8 cellular contexts compared by ENCODE assay signal in the genomic region with DNA sequence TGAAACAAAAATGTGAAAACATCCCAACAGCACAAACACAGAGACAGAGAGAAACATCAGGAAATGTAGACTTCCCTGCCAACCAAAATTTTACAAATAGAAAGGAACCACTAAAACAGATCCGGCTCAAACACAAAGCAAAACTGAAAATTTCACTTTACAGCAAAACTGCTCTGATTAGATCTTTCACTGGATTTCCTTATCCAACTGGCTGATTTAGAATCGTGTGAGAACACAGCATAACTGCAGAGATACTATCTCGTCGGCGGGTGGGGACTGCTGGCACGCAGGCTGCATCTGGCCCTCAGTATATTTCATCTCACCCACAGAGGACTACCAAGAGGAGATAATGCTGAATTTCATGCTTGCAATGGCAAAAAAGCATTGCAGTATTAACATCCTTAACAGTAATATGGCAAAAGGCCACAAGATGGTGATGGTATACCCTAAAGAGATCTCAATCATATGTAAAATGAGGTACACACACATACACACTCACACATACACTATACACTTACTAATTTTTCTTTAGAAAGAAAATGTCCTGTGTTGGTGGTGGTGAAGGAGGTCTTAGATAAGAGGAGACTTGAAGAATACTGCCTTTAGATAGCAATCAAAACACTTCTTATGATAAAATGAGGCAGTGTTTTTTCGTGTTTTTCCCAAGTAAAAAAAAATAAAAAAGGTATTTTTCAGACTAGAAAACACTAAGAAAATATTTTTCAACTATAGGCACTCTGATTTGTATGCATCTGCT. TPM values are rescaled to one million over a fixed set of nuclear protein-coding genes. Genes with fewer than 3 reads are reported as not detected.
DNase-seq lines count a peak whose midpoint lies in the region; FAIRE-seq and TF ChIP-seq lines count a peak whose summit lies in the region.

No MANE protein-coding gene starts in this region.

- H3K9me3 ChIP-seq in SK-N-SH = no peaks in the 10 kb centered on the region

- no peaks in the 10 kb centered on the region for H3K27me3 ChIP-seq in SK-N-SH (ENCODE audit: insufficient read depth)

- DNase-seq in NCI-H1105 treated with DMSO at 0.1 percent for 48 hours (lab: John Stamatoyannopoulos, UW) = peak; percentile 4
- DNase-seq in NCI-H1105 (lab: John Stamatoyannopoulos, UW) = no peak
- DNase-seq in H54 (ENCODE audit: insufficient read length, low spot score) = peak; percentile 6
- peak; percentile 88 to 95 for DNase-seq in Kasumi-1 (lab: John Stamatoyannopoulos, UW)
- DNase-seq in SK-N-SH = peak; percentile 75
- DNase-seq in astrocyte of the spinal cord (ENCODE audit: low read depth, low spot score) = peak; percentile 80
- DNase-seq in iPS-NIHi11 (ENCODE audit: low spot score) = peak; percentile 23
- DNase-seq in stimulated activated CD4-positive, alpha-beta T cell treated with anti-CD3 and anti-CD28 coated beads, Interleukin-15, amount 100 ng/mL, for 24 hours = peak; percentile 73

- H3K4me3 ChIP-seq in SK-N-SH (ENCODE audit: low read depth in 2 of 2, low read length in 1 of 2) (peak overlapping the region; percentile 22 to 58; a peak in 3 of 4 replicates), astrocyte of the spinal cord (ENCODE audit: low read depth, low read length) (no peak overlapping the region)

- H4K20me1 ChIP-seq in SK-N-SH (ENCODE audit: insufficient read depth) = no peaks in the 10 kb centered on the region

- CTCF ChIA-PET in SK-N-SH (lab: Yijun Ruan, JAX) = interaction anchor here (1.0 to 1.7 kb wide), 4 partner anchors 10 to 232 kb away, joined by 3 to 9 read pairs (median 4); a partner anchor contains a TSS

- TF ChIP-seq CTCF in SK-N-SH (IDR thresholded peaks at IDR 0.05) = peak; percentile 75
- TF ChIP-seq CTCF in astrocyte of the spinal cord (IDR thresholded peaks at IDR 0.05; ENCODE audit: low read depth, low read length) = peak; percentile 51

- peaks cover 0 to 3% of the 10 kb centered on the region in 2 experiments; a peak in 2 of 4 replicates for H3K4me1 ChIP-seq in SK-N-SH (ENCODE audit: control insufficient read depth in 1 of 2, insufficient read depth in 2 of 2, low read depth in 1 of 2, low read length in 1 of 2)

- peak overlapping the region; percentile 74 for H3K4me2 ChIP-seq in SK-N-SH

- TF ChIP-seq POLR2A in H54 (IDR thresholded peaks at IDR 0.05; ENCODE audit: low read depth, low read length) = no peak

- peak; percentile 86 for TF ChIP-seq RAD21 in SK-N-SH (IDR thresholded peaks at IDR 0.05; ENCODE audit: low read length)

- peak overlapping the region; percentile 86 to 97 for H3K27ac ChIP-seq in SK-N-SH (ENCODE audit: low read depth in 2 of 2, low read length in 1 of 2)

- TF ChIP-seq EP300 in SK-N-SH (IDR thresholded peaks at IDR 0.05; ENCODE audit: borderline replicate concordance in 1 of 2, low read depth in 1 of 2, low read length in 1 of 2) = peak; percentile 13 to 58; a peak in 3 of 4 replicates

- in situ Hi-C loops in astrocyte of the spinal cord (cut with HindIII; ENCODE audit: low sequenced_read_pairs) = no loop called here

- FAIRE-seq in H54 (lab: Jason Lieb, UNC) = peak; percentile 23

- peaks cover 29% of the 10 kb centered on the region for H3F3A ChIP-seq in SK-N-SH (replicated peaks; ENCODE audit: insufficient read depth)

- peak overlapping the region; percentile 73 for H2AFZ ChIP-seq in SK-N-SH (ENCODE audit: low read depth)

- no peaks in the 10 kb centered on the region for H3K79me2 ChIP-seq in SK-N-SH (ENCODE audit: insufficient read depth)

- peak overlapping the region; percentile 80 for H3K9ac ChIP-seq in SK-N-SH

- H3K9me2 ChIP-seq in SK-N-SH = no peaks in the 10 kb centered on the region

- no peaks in the 10 kb centered on the region for H3K36me3 ChIP-seq in SK-N-SH (replicated peaks in 1 of 2; ENCODE audit: control insufficient read depth in 1 of 2, insufficient read depth in 2 of 2, low read length in 1 of 2)

- 10% methylated on average over 7 of the region's 7 CpGs for WGBS in SK-N-SH (ENCODE audit: low lambda C conversion rate)

- POLR2A ChIA-PET in SK-N-SH (lab: Yijun Ruan, JAX) = interaction anchor here (2.6 kb wide), 1 partner anchor 11 kb away, joined by 18 read pairs; a partner anchor contains a TSS

TF ChIP-seq in SK-N-SH, 30 proteins besides CTCF, POLR2A, EP300 and RAD21:
- TF ChIP-seq, protein P1, sequence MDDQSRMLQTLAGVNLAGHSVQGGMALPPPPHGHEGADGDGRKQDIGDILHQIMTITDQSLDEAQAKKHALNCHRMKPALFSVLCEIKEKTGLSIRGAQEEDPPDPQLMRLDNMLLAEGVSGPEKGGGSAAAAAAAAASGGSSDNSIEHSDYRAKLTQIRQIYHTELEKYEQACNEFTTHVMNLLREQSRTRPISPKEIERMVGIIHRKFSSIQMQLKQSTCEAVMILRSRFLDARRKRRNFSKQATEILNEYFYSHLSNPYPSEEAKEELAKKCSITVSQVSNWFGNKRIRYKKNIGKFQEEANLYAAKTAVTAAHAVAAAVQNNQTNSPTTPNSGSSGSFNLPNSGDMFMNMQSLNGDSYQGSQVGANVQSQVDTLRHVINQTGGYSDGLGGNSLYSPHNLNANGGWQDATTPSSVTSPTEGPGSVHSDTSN (IDR thresholded peaks at IDR 0.05) = peak; percentile 15; the same call in 1 of the 2 replicates
- TF ChIP-seq POLR2AphosphoS5 (IDR thresholded peaks at IDR 0.05; ENCODE audit: low read depth, low read length) (peak; percentile 26; the same call in 1 of the 2 replicates), CHD2 (IDR thresholded peaks at IDR 0.05; ENCODE audit: low read length, partially characterized antibody) (peak; percentile 65), TCF12 (IDR thresholded peaks at IDR 0.05) (peak; percentile 58), RCOR1 (IDR thresholded peaks at IDR 0.05; ENCODE audit: low read length) (peak; percentile 93), YY1 (IDR thresholded peaks at IDR 0.05; ENCODE audit: low read depth) (no peak), GATA2 (CRISPR knock-in tag; IDR thresholded peaks at IDR 0.05) (peak; percentile 94), SMC3 (IDR thresholded peaks at IDR 0.05; ENCODE audit: low read depth, low read length) (peak; percentile 59), FOSL2 (IDR thresholded peaks at IDR 0.05; ENCODE audit: borderline replicate concordance, low read depth) (peak; percentile 5; the same call in 1 of the 2 replicates)
- TF ChIP-seq, protein P2, sequence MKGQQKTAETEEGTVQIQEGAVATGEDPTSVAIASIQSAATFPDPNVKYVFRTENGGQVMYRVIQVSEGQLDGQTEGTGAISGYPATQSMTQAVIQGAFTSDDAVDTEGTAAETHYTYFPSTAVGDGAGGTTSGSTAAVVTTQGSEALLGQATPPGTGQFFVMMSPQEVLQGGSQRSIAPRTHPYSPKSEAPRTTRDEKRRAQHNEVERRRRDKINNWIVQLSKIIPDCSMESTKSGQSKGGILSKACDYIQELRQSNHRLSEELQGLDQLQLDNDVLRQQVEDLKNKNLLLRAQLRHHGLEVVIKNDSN (IDR thresholded peaks at IDR 0.05; ENCODE audit: borderline replicate concordance, low read depth) = no peak
- TF ChIP-seq, protein P3, sequence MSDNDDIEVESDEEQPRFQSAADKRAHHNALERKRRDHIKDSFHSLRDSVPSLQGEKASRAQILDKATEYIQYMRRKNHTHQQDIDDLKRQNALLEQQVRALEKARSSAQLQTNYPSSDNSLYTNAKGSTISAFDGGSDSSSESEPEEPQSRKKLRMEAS (IDR thresholded peaks at IDR 0.05; ENCODE audit: low read depth) = peak; percentile 25; the same call in 1 of the 2 replicates
- TF ChIP-seq, protein P4, sequence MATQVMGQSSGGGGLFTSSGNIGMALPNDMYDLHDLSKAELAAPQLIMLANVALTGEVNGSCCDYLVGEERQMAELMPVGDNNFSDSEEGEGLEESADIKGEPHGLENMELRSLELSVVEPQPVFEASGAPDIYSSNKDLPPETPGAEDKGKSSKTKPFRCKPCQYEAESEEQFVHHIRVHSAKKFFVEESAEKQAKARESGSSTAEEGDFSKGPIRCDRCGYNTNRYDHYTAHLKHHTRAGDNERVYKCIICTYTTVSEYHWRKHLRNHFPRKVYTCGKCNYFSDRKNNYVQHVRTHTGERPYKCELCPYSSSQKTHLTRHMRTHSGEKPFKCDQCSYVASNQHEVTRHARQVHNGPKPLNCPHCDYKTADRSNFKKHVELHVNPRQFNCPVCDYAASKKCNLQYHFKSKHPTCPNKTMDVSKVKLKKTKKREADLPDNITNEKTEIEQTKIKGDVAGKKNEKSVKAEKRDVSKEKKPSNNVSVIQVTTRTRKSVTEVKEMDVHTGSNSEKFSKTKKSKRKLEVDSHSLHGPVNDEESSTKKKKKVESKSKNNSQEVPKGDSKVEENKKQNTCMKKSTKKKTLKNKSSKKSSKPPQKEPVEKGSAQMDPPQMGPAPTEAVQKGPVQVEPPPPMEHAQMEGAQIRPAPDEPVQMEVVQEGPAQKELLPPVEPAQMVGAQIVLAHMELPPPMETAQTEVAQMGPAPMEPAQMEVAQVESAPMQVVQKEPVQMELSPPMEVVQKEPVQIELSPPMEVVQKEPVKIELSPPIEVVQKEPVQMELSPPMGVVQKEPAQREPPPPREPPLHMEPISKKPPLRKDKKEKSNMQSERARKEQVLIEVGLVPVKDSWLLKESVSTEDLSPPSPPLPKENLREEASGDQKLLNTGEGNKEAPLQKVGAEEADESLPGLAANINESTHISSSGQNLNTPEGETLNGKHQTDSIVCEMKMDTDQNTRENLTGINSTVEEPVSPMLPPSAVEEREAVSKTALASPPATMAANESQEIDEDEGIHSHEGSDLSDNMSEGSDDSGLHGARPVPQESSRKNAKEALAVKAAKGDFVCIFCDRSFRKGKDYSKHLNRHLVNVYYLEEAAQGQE (IDR thresholded peaks at IDR 0.05; ENCODE audit: low read depth, low read length) = peak; percentile 54
- TF ChIP-seq, protein P5, sequence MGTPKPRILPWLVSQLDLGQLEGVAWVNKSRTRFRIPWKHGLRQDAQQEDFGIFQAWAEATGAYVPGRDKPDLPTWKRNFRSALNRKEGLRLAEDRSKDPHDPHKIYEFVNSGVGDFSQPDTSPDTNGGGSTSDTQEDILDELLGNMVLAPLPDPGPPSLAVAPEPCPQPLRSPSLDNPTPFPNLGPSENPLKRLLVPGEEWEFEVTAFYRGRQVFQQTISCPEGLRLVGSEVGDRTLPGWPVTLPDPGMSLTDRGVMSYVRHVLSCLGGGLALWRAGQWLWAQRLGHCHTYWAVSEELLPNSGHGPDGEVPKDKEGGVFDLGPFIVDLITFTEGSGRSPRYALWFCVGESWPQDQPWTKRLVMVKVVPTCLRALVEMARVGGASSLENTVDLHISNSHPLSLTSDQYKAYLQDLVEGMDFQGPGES (IDR thresholded peaks at IDR 0.05; ENCODE audit: low read depth, low read length) = no peak

RNA-seq across cellular contexts. Expression of a gene that starts 10.6 kb away (rescaled TPM):
- polyA plus RNA-seq in SK-N-SH (2012; rRNA removed) = 6.7 and 7.0 TPM in 2 replicates
- polyA plus RNA-seq in SK-N-SH (2012; cell fraction: cytosol; rRNA removed) = 11.1 and 20.0 TPM in 2 replicates
- 4.6 and 7.8 TPM in 2 replicates for polyA plus RNA-seq in SK-N-SH (2012; cell fraction: nucleus; rRNA removed)

RNA-seq across cellular contexts. Expression of a gene that starts 36.8 kb away (rescaled TPM):
- 16.9 and 23.0 TPM in 2 replicates for polyA plus RNA-seq in SK-N-SH (2012; rRNA removed)
- 29.8 and 32.6 TPM in 2 replicates for polyA plus RNA-seq in SK-N-SH (2012; cell fraction: cytosol; rRNA removed)
- 7.9 and 16.8 TPM in 2 replicates for polyA plus RNA-seq in SK-N-SH (2012; cell fraction: nucleus; rRNA removed)
